In the genomic region with DNA sequence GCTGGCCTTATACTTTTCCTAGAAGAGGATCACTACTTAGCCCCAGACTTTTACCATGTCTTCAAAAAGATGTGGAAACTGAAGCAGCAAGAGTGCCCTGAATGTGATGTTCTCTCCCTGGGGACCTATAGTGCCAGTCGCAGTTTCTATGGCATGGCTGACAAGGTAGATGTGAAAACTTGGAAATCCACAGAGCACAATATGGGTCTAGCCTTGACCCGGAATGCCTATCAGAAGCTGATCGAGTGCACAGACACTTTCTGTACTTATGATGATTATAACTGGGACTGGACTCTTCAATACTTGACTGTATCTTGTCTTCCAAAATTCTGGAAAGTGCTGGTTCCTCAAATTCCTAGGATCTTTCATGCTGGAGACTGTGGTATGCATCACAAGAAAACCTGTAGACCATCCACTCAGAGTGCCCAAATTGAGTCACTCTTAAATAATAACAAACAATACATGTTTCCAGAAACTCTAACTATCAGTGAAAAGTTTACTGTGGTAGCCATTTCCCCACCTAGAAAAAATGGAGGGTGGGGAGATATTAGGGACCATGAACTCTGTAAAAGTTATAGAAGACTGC, we compare ENCODE assay signal across 9 cellular contexts. TPM values are rescaled to one million over a fixed set of nuclear protein-coding genes. Genes with fewer than 3 reads are reported as not detected.
A peak's percentile ranks its signal among the peaks of the same experiment; 100 is the strongest.
DNase-seq lines count a peak whose midpoint lies in the region; ATAC-seq, FAIRE-seq and TF ChIP-seq lines count a peak whose summit lies in the region.
"Had no signal": no experiment of that assay in that cellular context is flagged by ENCODE, and none has a peak within 500 bp of the region (broad histone marks: within the 10 kb centered on the region; RNA-seq: fewer than 3 reads in every experiment).

No MANE protein-coding gene starts in this region.

- CTCF ChIA-PET in Calu3 (lab: Charles Lee) (interaction anchor here (2.5 kb wide), 1 partner anchor 12 kb away, joined by 12 read pairs; no protein-coding TSS in a partner anchor), H1 (lab: Charles Lee; ENCODE audit: partially characterized antibody) (interaction anchor here (1.0 to 2.4 kb wide), 3 partner anchors 12 to 35 kb away, joined by 3 to 15 read pairs (median 3); a partner anchor contains a TSS)

- H3K9ac ChIP-seq in H1 (replicated peaks in 1 of 4; ENCODE audit: extremely low read depth in 1 of 4, low read depth in 3 of 4, low read length in 3 of 4): no peak overlapping the region

- no peak overlapping the region for H2AK5ac ChIP-seq in H1 (ENCODE audit: low read depth, low read length)

- peaks cover 4 to 45% (median 15%) of the 10 kb centered on the region in 4 experiments; a peak in 7 of 8 replicates for H3K36me3 ChIP-seq in H1 (ENCODE audit: control insufficient read depth in 2 of 4, insufficient read depth in 4 of 4, low read length in 3 of 4)

- no peak overlapping the region for H2BK12ac ChIP-seq in H1 (ENCODE audit: low read depth, low read length)

- H3K4me1 ChIP-seq in H1 (replicated peaks in 1 of 4; ENCODE audit: control insufficient read depth in 3 of 4, insufficient read depth in 4 of 4, low read length in 3 of 4): peaks cover 1 to 9% (median 3%) of the 10 kb centered on the region in 4 experiments; a peak in 3 of 7 replicates

- no peak for TF ChIP-seq EP300 in H1 (IDR thresholded peaks at IDR 0.05; ENCODE audit: borderline replicate concordance in 1 of 2, low read depth in 2 of 2, low read length in 2 of 2)

- H3K79me2 ChIP-seq in H1 (ENCODE audit: control insufficient read depth in 1 of 2, insufficient read depth in 2 of 2, low read length in 2 of 2): peaks cover 5 to 49% of the 10 kb centered on the region in 2 experiments; a peak in 3 of 4 replicates

- peaks cover 5 to 6% of the 10 kb centered on the region in 2 experiments for H4K20me1 ChIP-seq in H1 (replicated peaks in 1 of 2; ENCODE audit: control insufficient read depth in 1 of 2, insufficient read depth in 2 of 2, low read length in 2 of 2)

- no peak for TF ChIP-seq RAD21 in H1 (IDR thresholded peaks at IDR 0.05 in 1 of 2, conservative IDR thresholded peaks at IDR 0.05 in 1 of 2; ENCODE audit: low read depth in 2 of 2, low read length in 2 of 2)

- H2BK5ac ChIP-seq in H1 (ENCODE audit: low read depth, low read length): no peak overlapping the region

- peak overlapping the region; percentile 76 to 91 for H3K4me2 ChIP-seq in H1 (ENCODE audit: insufficient read depth in 1 of 2, low read depth in 2 of 2, low read length in 2 of 2)

- no peak overlapping the region for H2BK120ac ChIP-seq in H1 (replicated peaks; ENCODE audit: low read depth, low read length)

- peaks cover 10% of the 10 kb centered on the region for H3K23me2 ChIP-seq in H1 (ENCODE audit: low read depth, low read length)

- no peak overlapping the region for H3K23ac ChIP-seq in H1 (ENCODE audit: insufficient read length)

- no peak overlapping the region for H3K27ac ChIP-seq in H1 (ENCODE audit: low read depth, low read length)

- no TSS peak for BruUV-seq in Calu3 (replicated peaks; lab: Mats Ljungman, UMichigan)

- H4K5ac ChIP-seq in H1 (ENCODE audit: insufficient read length, low read depth, low read length): no peak overlapping the region

- peak overlapping the region; percentile 95 for H3K4me3 Mint-ChIP-seq in Calu3 (ENCODE audit: low read depth, unreplicated experiment)
- peak overlapping the region; percentile 98 for H3K4me3 Mint-ChIP-seq in osteocyte (ENCODE audit: unreplicated experiment)

- no peak overlapping the region for H2AFZ ChIP-seq in H1 (ENCODE audit: low read length)

- no peaks in the 10 kb centered on the region for H3K27me3 Mint-ChIP-seq in Calu3 (ENCODE audit: unreplicated experiment)
- no peaks in the 10 kb centered on the region for H3K27me3 Mint-ChIP-seq in osteocyte (ENCODE audit: unreplicated experiment)

- DNase-seq in Calu3: no peak
- DNase-seq in NCI-H69 (lab: John Stamatoyannopoulos, UW): peak; percentile 41
- no peak for DNase-seq in H1 (ENCODE audit: low read depth in 1 of 2, low spot score in 2 of 2)
- no peak for DNase-seq in osteocyte (ENCODE audit: extremely low spot score, unreplicated experiment)
- DNase-seq in middle frontal gyrus (ENCODE audit: extremely low spot score, low spot score): no peak
- DNase-seq in SK-N-DZ (ENCODE audit: low spot score): no peak
- DNase-seq in Kasumi-1 (lab: John Stamatoyannopoulos, UW): no peak
- DNase-seq: activated CD4-positive, CD25-positive, alpha-beta regulatory T cell treated with anti-CD3 and anti-CD28 coated beads, Interleukin-2, amount 50 U/mL, for 72 hours had no signal

- no peak overlapping the region for H4K91ac ChIP-seq in H1 (replicated peaks; ENCODE audit: insufficient read length, low read length)

- H3K4ac ChIP-seq in H1 (replicated peaks; ENCODE audit: insufficient read length, low read depth, low read length): no peak overlapping the region

- H2BK20ac ChIP-seq in H1 (ENCODE audit: low read length): no peak overlapping the region

- ATAC-seq in GM19324 (IDR thresholded peaks at IDR 0.05; ENCODE audit: low FRiP score, unreplicated experiment): no peak

- TF ChIP-seq CTCF in Calu3 (IDR thresholded peaks at IDR 0.05; ENCODE audit: unreplicated experiment) (no peak), H1 (IDR thresholded peaks at IDR 0.05; ENCODE audit: control extremely low read depth in 1 of 3, insufficient read depth in 1 of 3, low read depth in 1 of 3, low read length in 3 of 3) (no peak), osteocyte (IDR thresholded peaks at IDR 0.05) (no peak)

- intact Hi-C loops in Calu3 (cut with micrococcal nuclease; ENCODE audit: unreplicated experiment): no loop called here

- H3K36me3 Mint-ChIP-seq in Calu3 (ENCODE audit: insufficient read depth, unreplicated experiment) (peaks cover 64% of the 10 kb centered on the region), osteocyte (ENCODE audit: unreplicated experiment) (peaks cover 25% of the 10 kb centered on the region)

- H3K9me3 Mint-ChIP-seq in Calu3 (ENCODE audit: low read depth, unreplicated experiment) (no peaks in the 10 kb centered on the region), osteocyte (ENCODE audit: unreplicated experiment) (no peaks in the 10 kb centered on the region)

- 76% methylated on average over 3 of the region's 3 CpGs; no CpG with 5 or more reads in 1 of the 2 experiments for WGBS in H1 (ENCODE audit: extremely low coverage in 1 of 2, insufficient coverage in 1 of 2, insufficient read length in 1 of 2, insufficient replicate concordance in 2 of 2, low coverage in 1 of 2, low lambda C conversion rate in 2 of 2, missing lambda C conversion rate in 1 of 2), 2 experiments

- no peak overlapping the region for H3K18ac ChIP-seq in H1 (ENCODE audit: extremely low read depth, low read length)

- POLR2A ChIA-PET in H1 (lab: Charles Lee; ENCODE audit: partially characterized antibody): interaction anchor here (1.0 to 3.9 kb wide), 13 partner anchors 8 to 240 kb away, joined by 3 to 53 read pairs (median 13); a partner anchor contains a TSS

- no peaks in the 10 kb centered on the region for H3K27me3 ChIP-seq in H1 (replicated peaks in 1 of 4; ENCODE audit: control insufficient read depth in 3 of 4, extremely low read depth in 1 of 4, insufficient read depth in 3 of 4, low read length in 3 of 4)

- no peaks in the 10 kb centered on the region for H3K79me1 ChIP-seq in H1 (ENCODE audit: low read depth, low read length)

- H3K4me3 ChIP-seq in H1 (ENCODE audit: extremely low read depth in 1 of 4, insufficient read depth in 2 of 4, low read depth in 3 of 4, low read length in 4 of 4): peak overlapping the region; percentile 80 to 99 (median 94); a peak in 7 of 8 replicates

- no peaks in the 10 kb centered on the region for H3K9me3 ChIP-seq in H1 (ENCODE audit: insufficient read depth in 2 of 2, low read depth in 1 of 2, low read length in 1 of 2)

- H3K27ac Mint-ChIP-seq in Calu3 (ENCODE audit: unreplicated experiment) (peak overlapping the region; percentile 67), osteocyte (ENCODE audit: unreplicated experiment) (peak overlapping the region; percentile 98)

- no peak overlapping the region for H4K8ac ChIP-seq in H1 (ENCODE audit: extremely low read depth, insufficient read depth, low read length)

- H3K56ac ChIP-seq in H1 (replicated peaks; ENCODE audit: insufficient read length, low read depth, low read length): no peak overlapping the region

- TF ChIP-seq POLR2A in H1 (IDR thresholded peaks at IDR 0.05; ENCODE audit: control extremely low read depth in 1 of 2, low read depth in 2 of 2, low read length in 2 of 2): no peak; a peak in 1 of 3 replicates

- H2BK15ac ChIP-seq in H1 (ENCODE audit: low read length): no peak overlapping the region

- no peak overlapping the region for H3K14ac ChIP-seq in H1 (ENCODE audit: insufficient read length)

- no peak for FAIRE-seq in H1 (lab: Jason Lieb, UNC)

- H3K4me1 Mint-ChIP-seq in Calu3 (ENCODE audit: low read depth, unreplicated experiment): peaks cover 17% of the 10 kb centered on the region
- peaks cover 51% of the 10 kb centered on the region for H3K4me1 Mint-ChIP-seq in osteocyte (ENCODE audit: unreplicated experiment)

RNA-seq across cellular contexts. Expression of a gene that starts 1.5 kb away (rescaled TPM):
- total RNA-seq in Calu3 (2022) (39.3 and 45.8 TPM in 2 replicates), osteocyte (46.6 and 50.6 TPM in 2 replicates)
- 23.7 and 24.5 TPM in 2 replicates for total RNA-seq in H1 (2021; fragmentation: NEBNext Ultra II Directional; extraction: Animal tissue kit (Norgen Biotek cat#: 25700))
- polyA plus RNA-seq in H1 (2011; rRNA removed): 10.0 and 10.6 TPM in 2 replicates
- polyA plus RNA-seq in H1 (2011; cell fraction: cytosol; rRNA removed): 12.6 TPM
- polyA plus RNA-seq in H1 (2011; cell fraction: nucleus; rRNA removed): 6.7 TPM
- 3.7 to 12.2 TPM (median 11.4 TPM) in 4 replicates for polyA plus RNA-seq in H1 (2012, experiment 1 of 2)
- 3.4 TPM for polyA plus RNA-seq in H1 (2012, experiment 2 of 2)
- 23.5 TPM for polyA plus RNA-seq in H1 (2013, experiment 1 of 2)
- polyA plus RNA-seq in H1 (2013, experiment 2 of 2): 25.9 TPM
- 10.0 and 11.1 TPM in 2 replicates for polyA minus RNA-seq in H1 (2011; rRNA and poly(A)+ RNA removed)
- polyA minus RNA-seq in H1 (2011; cell fraction: cytosol; rRNA and poly(A)+ RNA removed): 8.4 TPM
- polyA minus RNA-seq in H1 (2011; cell fraction: nucleus; rRNA and poly(A)+ RNA removed): 10.4 TPM
- polyA plus RNA-seq in SK-N-DZ (2014; cell fraction: cytosol; rRNA removed): 23.6 and 25.6 TPM in 2 replicates
- 13.4 and 15.9 TPM in 2 replicates for polyA plus RNA-seq in SK-N-DZ (2014; cell fraction: nucleus; rRNA removed)

RNA-seq across cellular contexts. Expression of a gene that starts 1.7 kb away (rescaled TPM):
- total RNA-seq in Calu3 (2022): 159 and 161 TPM in 2 replicates
- total RNA-seq in H1 (2021; fragmentation: NEBNext Ultra II Directional; extraction: Animal tissue kit (Norgen Biotek cat#: 25700)): 230 and 233 TPM in 2 replicates
- polyA plus RNA-seq in H1 (2011; rRNA removed): 79.0 and 138 TPM in 2 replicates
- polyA plus RNA-seq in H1 (2011; cell fraction: cytosol; rRNA removed): 220 TPM
- polyA plus RNA-seq in H1 (2011; cell fraction: nucleus; rRNA removed): 27.1 TPM
- 382 to 464 TPM (median 426 TPM) in 4 replicates for polyA plus RNA-seq in H1 (2012, experiment 1 of 2)
- polyA plus RNA-seq in H1 (2012, experiment 2 of 2): 104 TPM
- 619 TPM for polyA plus RNA-seq in H1 (2013, experiment 1 of 2)
- 686 TPM for polyA plus RNA-seq in H1 (2013, experiment 2 of 2)
- polyA minus RNA-seq in H1 (2011; rRNA and poly(A)+ RNA removed): 61.5 and 70.8 TPM in 2 replicates
- polyA minus RNA-seq in H1 (2011; cell fraction: cytosol; rRNA and poly(A)+ RNA removed): 48.9 TPM
- 24.0 TPM for polyA minus RNA-seq in H1 (2011; cell fraction: nucleus; rRNA and poly(A)+ RNA removed)
- 171 and 187 TPM in 2 replicates for total RNA-seq in osteocyte
- 115 and 122 TPM in 2 replicates for polyA plus RNA-seq in SK-N-DZ (2014; cell fraction: cytosol; rRNA removed)
- 54.9 and 58.3 TPM in 2 replicates for polyA plus RNA-seq in SK-N-DZ (2014; cell fraction: nucleus; rRNA removed)

RNA-seq across cellular contexts. Expression of a gene that starts 12.9 kb away (rescaled TPM):
- total RNA-seq in Calu3 (2022) (11.3 and 13.2 TPM in 2 replicates), osteocyte (7.3 and 8.4 TPM in 2 replicates)
- 27.5 and 30.0 TPM in 2 replicates for total RNA-seq in H1 (2021; fragmentation: NEBNext Ultra II Directional; extraction: Animal tissue kit (Norgen Biotek cat#: 25700))
- polyA plus RNA-seq in H1 (2011; rRNA removed): 12.2 and 13.1 TPM in 2 replicates
- polyA plus RNA-seq in H1 (2011; cell fraction: cytosol; rRNA removed): 19.4 TPM
- 8.6 TPM for polyA plus RNA-seq in H1 (2011; cell fraction: nucleus; rRNA removed)
- polyA plus RNA-seq in H1 (2012, experiment 1 of 2): 15.7 to 25.0 TPM (median 17.1 TPM) in 4 replicates
- polyA plus RNA-seq in H1 (2012, experiment 2 of 2): 5.3 TPM
- polyA plus RNA-seq in H1 (2013, experiment 1 of 2): 14.7 TPM
- polyA plus RNA-seq in H1 (2013, experiment 2 of 2): 14.4 TPM
- polyA minus RNA-seq in H1 (2011; rRNA and poly(A)+ RNA removed): 4.5 and 5.9 TPM in 2 replicates
- 10.2 TPM for polyA minus RNA-seq in H1 (2011; cell fraction: cytosol; rRNA and poly(A)+ RNA removed)
- 10.3 TPM for polyA minus RNA-seq in H1 (2011; cell fraction: nucleus; rRNA and poly(A)+ RNA removed)
- 30.3 and 32.2 TPM in 2 replicates for polyA plus RNA-seq in SK-N-DZ (2014; cell fraction: cytosol; rRNA removed)
- polyA plus RNA-seq in SK-N-DZ (2014; cell fraction: nucleus; rRNA removed): 14.4 and 19.0 TPM in 2 replicates

RNA-seq across cellular contexts. Expression of a gene that starts 23.4 kb away (rescaled TPM):
- total RNA-seq in Calu3 (2022) (27.3 and 30.5 TPM in 2 replicates), osteocyte (7.4 and 8.1 TPM in 2 replicates)
- total RNA-seq in H1 (2021; fragmentation: NEBNext Ultra II Directional; extraction: Animal tissue kit (Norgen Biotek cat#: 25700)): 37.5 and 37.7 TPM in 2 replicates
- polyA plus RNA-seq in H1 (2011; rRNA removed): 17.9 and 30.7 TPM in 2 replicates
- polyA plus RNA-seq in H1 (2011; cell fraction: cytosol; rRNA removed): 25.5 TPM
- 23.5 TPM for polyA plus RNA-seq in H1 (2011; cell fraction: nucleus; rRNA removed)
- polyA plus RNA-seq in H1 (2012, experiment 1 of 2): 20.3 to 30.6 TPM (median 25.3 TPM) in 4 replicates
- 15.6 TPM for polyA plus RNA-seq in H1 (2012, experiment 2 of 2)
- 29.5 TPM for polyA plus RNA-seq in H1 (2013, experiment 1 of 2)
- 28.0 TPM for polyA plus RNA-seq in H1 (2013, experiment 2 of 2)
- 13.4 and 15.4 TPM in 2 replicates for polyA minus RNA-seq in H1 (2011; rRNA and poly(A)+ RNA removed)
- 13.9 TPM for polyA minus RNA-seq in H1 (2011; cell fraction: cytosol; rRNA and poly(A)+ RNA removed)
- 21.0 TPM for polyA minus RNA-seq in H1 (2011; cell fraction: nucleus; rRNA and poly(A)+ RNA removed)
- polyA plus RNA-seq in SK-N-DZ (2014; cell fraction: cytosol; rRNA removed): 29.1 and 34.8 TPM in 2 replicates
- polyA plus RNA-seq in SK-N-DZ (2014; cell fraction: nucleus; rRNA removed): 16.7 and 20.4 TPM in 2 replicates

RNA-seq across cellular contexts. Expression of a gene that starts 35.9 kb away (rescaled TPM):
- 948 and 1,051 TPM in 2 replicates for total RNA-seq in Calu3 (2022)
- 2,193 and 2,231 TPM in 2 replicates for total RNA-seq in H1 (2021; fragmentation: NEBNext Ultra II Directional; extraction: Animal tissue kit (Norgen Biotek cat#: 25700))
- 23,165 and 25,452 TPM in 2 replicates for polyA plus RNA-seq in H1 (2011; rRNA removed)
- polyA plus RNA-seq in H1 (2011; cell fraction: cytosol; rRNA removed): 9,180 TPM
- 3,431 TPM for polyA plus RNA-seq in H1 (2011; cell fraction: nucleus; rRNA removed)
- polyA plus RNA-seq in H1 (2012, experiment 1 of 2): 5,698 to 10,591 TPM (median 8,160 TPM) in 4 replicates
- polyA plus RNA-seq in H1 (2012, experiment 2 of 2): 10,886 TPM
- 22,481 TPM for polyA plus RNA-seq in H1 (2013, experiment 1 of 2)
- 21,829 TPM for polyA plus RNA-seq in H1 (2013, experiment 2 of 2)
- 587 and 772 TPM in 2 replicates for polyA minus RNA-seq in H1 (2011; rRNA and poly(A)+ RNA removed)
- 613 TPM for polyA minus RNA-seq in H1 (2011; cell fraction: cytosol; rRNA and poly(A)+ RNA removed)
- 1,083 TPM for polyA minus RNA-seq in H1 (2011; cell fraction: nucleus; rRNA and poly(A)+ RNA removed)
- total RNA-seq in osteocyte: 935 and 1,004 TPM in 2 replicates
- polyA plus RNA-seq in SK-N-DZ (2014; cell fraction: cytosol; rRNA removed): 7,281 and 7,959 TPM in 2 replicates
- polyA plus RNA-seq in SK-N-DZ (2014; cell fraction: nucleus; rRNA removed): 4,100 and 8,176 TPM in 2 replicates
